29 cellular contexts compared by ENCODE assay signal in the genomic region with DNA sequence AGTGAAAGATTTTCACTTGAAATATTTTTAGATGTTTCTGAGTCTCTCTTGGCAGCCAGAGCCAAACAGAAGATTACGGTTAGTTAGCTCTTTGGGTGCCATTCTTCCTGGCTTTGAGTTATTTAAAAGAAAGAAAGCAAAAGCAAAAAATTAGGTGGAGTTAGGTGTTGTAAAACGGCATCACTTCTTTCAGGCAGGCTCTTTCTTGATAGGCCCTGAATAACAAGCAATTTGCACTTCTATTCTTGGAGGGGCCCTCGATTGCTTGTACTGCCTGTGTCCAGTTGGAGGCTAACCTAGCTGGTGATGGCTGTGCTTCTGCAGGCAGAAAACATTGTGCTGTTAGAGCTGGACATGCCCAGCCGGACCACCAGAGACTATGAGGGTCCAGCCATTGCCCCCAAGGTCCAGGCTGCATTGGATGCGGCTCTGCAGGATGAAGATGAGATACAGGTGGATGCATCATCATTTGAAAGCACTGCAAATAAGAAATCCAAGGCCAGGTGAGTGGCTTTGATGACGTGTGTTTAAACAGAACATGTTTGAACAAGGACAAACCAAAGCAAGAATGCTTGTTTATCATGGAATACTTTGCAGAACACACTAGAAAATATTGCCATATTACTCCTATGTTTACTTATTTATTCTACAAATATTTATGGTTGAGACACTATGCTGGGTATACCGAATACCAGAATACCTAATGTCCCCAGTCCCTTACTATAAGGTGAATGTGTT. TPM values are rescaled to one million over a fixed set of nuclear protein-coding genes. Genes with fewer than 3 reads are reported as not detected.
DNase-seq lines count a peak whose midpoint lies in the region; ATAC-seq and TF ChIP-seq lines count a peak whose summit lies in the region.
"Had no signal": no experiment of that assay in that cellular context is flagged by ENCODE, and none has a peak within 500 bp of the region (broad histone marks: within the 10 kb centered on the region; RNA-seq: fewer than 3 reads in every experiment).

No MANE protein-coding gene starts in this region.

- peaks cover 36% of the 10 kb centered on the region for H3K4me1 Mint-ChIP-seq in stimulated activated memory B cell treated with anti-CD40 and anti-IgM and Interleukin-4, amounts not matched to agents 10 μg/mL and 1 μg/mL and 100 μg/mL, for 72 hours
- H3K4me1 Mint-ChIP-seq: neural progenitor cell had no signal

- H3K27ac Mint-ChIP-seq in stimulated activated memory B cell treated with anti-CD40 and anti-IgM and Interleukin-4, amounts not matched to agents 10 μg/mL and 1 μg/mL and 100 μg/mL, for 72 hours: no peak overlapping the region
- H3K27ac Mint-ChIP-seq: activated CD4-positive, alpha-beta memory T cell treated with anti-CD3 and anti-CD28 coated beads for 36 hours; activated naive CD8-positive, alpha-beta T cell treated with anti-CD3 and anti-CD28 coated beads for 36 hours; activated T-helper 17 cell treated with anti-CD3 and anti-CD28 coated beads, Interleukin-2, amount 50 U/mL, for 72 hours; memory B cell; neural progenitor cell; stimulated activated effector memory CD8-positive, alpha-beta T cell treated with anti-CD3 and anti-CD28 coated beads, Interleukin-12 subunit alpha, Interleukin-12 subunit beta, amount 100 ng/mL, for 72 hours had no signal

- H2AFZ ChIP-seq in Karpas-422 (ENCODE audit: low read length): no peak overlapping the region
- H2AFZ ChIP-seq: neural progenitor cell had no signal

- H3K27ac ChIP-seq in Karpas-422 (ENCODE audit: low read length): peak overlapping the region; percentile 62
- H3K27ac ChIP-seq in left lung: peak overlapping the region in 1 of 2 donors; percentile 55
- H3K27ac ChIP-seq in WERI-Rb-1: no peak overlapping the region
- H3K27ac ChIP-seq: ascending aorta, esophagus squamous epithelium, neural progenitor cell, Peyer's patch had no signal

- no peak overlapping the region for H3K9ac ChIP-seq in Karpas-422 (ENCODE audit: low read length)
- H3K9ac ChIP-seq: neural progenitor cell had no signal

- DNase-seq in DMS153 (lab: John Stamatoyannopoulos, UW) (peak; percentile 63), Karpas-422 (no peak), SHP77 (lab: John Stamatoyannopoulos, UW) (peak; percentile 8 to 15), left lung (no peak), WERI-Rb-1 (no peak), G401 (ENCODE audit: low spot score) (no peak)
- DNase-seq: activated CD4-positive, alpha-beta memory T cell treated with anti-CD3 and anti-CD28 coated beads for 36 hours; activated CD8-positive, alpha-beta memory T cell treated with anti-CD3 and anti-CD28 coated beads, Interleukin-2, amount 50 U/mL, for 4 hours; activated naive CD8-positive, alpha-beta T cell treated with anti-CD3 and anti-CD28 coated beads for 36 hours; caudate nucleus; cortex of kidney; effector memory CD8-positive, alpha-beta T cell; esophagus squamous epithelium; NCI-H1092 treated with DMSO at 0.1 percent for 48 hours; Peyer's patch; posterior cingulate gyrus; stimulated activated CD4-positive, alpha-beta T cell treated with anti-CD3 and anti-CD28 coated beads, Interleukin-12 subunit alpha, Interleukin-12 subunit beta, amount 100 ng/mL, for 4 hours; stimulated activated CD4-positive, alpha-beta T cell treated with anti-CD3 and anti-CD28 coated beads, Interleukin-4, amount 100 ng/mL, for 1 hour; T-helper 1 cell had no signal

- no peaks in the 10 kb centered on the region for H3K9me2 ChIP-seq in Karpas-422 (replicated peaks; ENCODE audit: insufficient read depth, low read length)

- no peaks in the 10 kb centered on the region for H3K9me3 ChIP-seq in Karpas-422 (ENCODE audit: low read length)
- no peaks in the 10 kb centered on the region for H3K9me3 ChIP-seq in left lung
- no peaks in the 10 kb centered on the region for H3K9me3 ChIP-seq in WERI-Rb-1 (ENCODE audit: severe bottlenecking)
- H3K9me3 ChIP-seq: ascending aorta, esophagus squamous epithelium, Peyer's patch had no signal

- intact Hi-C loops in left lung (cut with DNase I): no loop called here

- H3K4me3 ChIP-seq in Karpas-422 (ENCODE audit: low read length): no peak overlapping the region
- H3K4me3 ChIP-seq in left lung: no peak overlapping the region
- H3K4me3 ChIP-seq in WERI-Rb-1 (ENCODE audit: low read depth, low read length): no peak overlapping the region
- H3K4me3 ChIP-seq: ascending aorta, esophagus squamous epithelium, neural progenitor cell, Peyer's patch had no signal

- peak; percentile 12 for ATAC-seq in left lung
- no peak for ATAC-seq in stimulated activated memory B cell treated with anti-CD40 and anti-IgM and Interleukin-4, amounts not matched to agents 10 μg/mL and 1 μg/mL and 100 μg/mL, for 72 hours
- ATAC-seq: activated CD4-positive, CD25-positive, alpha-beta regulatory T cell treated with anti-CD3 and anti-CD28 coated beads, Interleukin-2, amount 50 U/mL, for 24 hours; activated T-helper 17 cell treated with anti-CD3 and anti-CD28 coated beads, Interleukin-2, amount 50 U/mL, for 72 hours; effector memory CD8-positive, alpha-beta T cell; sciatic nerve; stimulated activated effector memory CD8-positive, alpha-beta T cell treated with anti-CD3 and anti-CD28 coated beads, Interleukin-12 subunit alpha, Interleukin-12 subunit beta, amount 100 ng/mL, for 72 hours had no signal

- H3K4me2 ChIP-seq in Karpas-422 (ENCODE audit: low read depth, low read length, poor library complexity, severe bottlenecking): no peak overlapping the region
- H3K4me2 ChIP-seq: neural progenitor cell had no signal

- TF ChIP-seq CTCF in left lung (IDR thresholded peaks at IDR 0.05) (no peak), WERI-Rb-1 (IDR thresholded peaks at IDR 0.05; ENCODE audit: low read depth, low read length) (no peak)

- H3K4me1 ChIP-seq in Karpas-422 (ENCODE audit: low read length): peaks cover 37% of the 10 kb centered on the region
- H3K4me1 ChIP-seq in left lung: peaks cover 12 to 46% of the 10 kb centered on the region in 2 donors
- H3K4me1 ChIP-seq: ascending aorta, neural progenitor cell had no signal

- no peaks in the 10 kb centered on the region for H4K20me1 ChIP-seq in Karpas-422 (ENCODE audit: insufficient read depth, low read depth, low read length)

- H3K36me3 ChIP-seq in Karpas-422 (ENCODE audit: insufficient read depth, low read length): peaks cover 51% of the 10 kb centered on the region
- peaks cover 0 to 45% of the 10 kb centered on the region in 2 donors for H3K36me3 ChIP-seq in left lung
- peaks cover 21% of the 10 kb centered on the region for H3K36me3 ChIP-seq in WERI-Rb-1
- H3K36me3 ChIP-seq: neural progenitor cell had no signal

- no peaks in the 10 kb centered on the region for H3K9me3 Mint-ChIP-seq in stimulated activated memory B cell treated with anti-CD40 and anti-IgM and Interleukin-4, amounts not matched to agents 10 μg/mL and 1 μg/mL and 100 μg/mL, for 72 hours
- H3K9me3 Mint-ChIP-seq: activated CD4-positive, alpha-beta memory T cell treated with anti-CD3 and anti-CD28 coated beads for 36 hours; activated naive CD8-positive, alpha-beta T cell treated with anti-CD3 and anti-CD28 coated beads for 36 hours; activated T-helper 17 cell treated with anti-CD3 and anti-CD28 coated beads, Interleukin-2, amount 50 U/mL, for 72 hours; CD14-positive monocyte; effector memory CD8-positive, alpha-beta T cell; IgD-negative memory B cell; memory B cell; neural progenitor cell; stimulated activated effector memory CD8-positive, alpha-beta T cell treated with anti-CD3 and anti-CD28 coated beads, Interleukin-12 subunit alpha, Interleukin-12 subunit beta, amount 100 ng/mL, for 72 hours had no signal

- in situ Hi-C loops in G401 (cut with HindIII; ENCODE audit: low sequenced_read_pairs): no loop called here

- no peaks in the 10 kb centered on the region for H3K79me2 ChIP-seq in Karpas-422 (ENCODE audit: low read length)

- H3K36me3 Mint-ChIP-seq in stimulated activated memory B cell treated with anti-CD40 and anti-IgM and Interleukin-4, amounts not matched to agents 10 μg/mL and 1 μg/mL and 100 μg/mL, for 72 hours: peaks cover 45% of the 10 kb centered on the region

- H3K27me3 ChIP-seq in Karpas-422 (ENCODE audit: low read length): no peaks in the 10 kb centered on the region
- no peaks in the 10 kb centered on the region for H3K27me3 ChIP-seq in left lung
- H3K27me3 ChIP-seq in WERI-Rb-1 (ENCODE audit: insufficient read depth, low read depth, severe bottlenecking): no peaks in the 10 kb centered on the region
- H3K27me3 ChIP-seq: ascending aorta, esophagus squamous epithelium, neural progenitor cell, Peyer's patch had no signal

- no peak overlapping the region for H3K4me3 Mint-ChIP-seq in stimulated activated memory B cell treated with anti-CD40 and anti-IgM and Interleukin-4, amounts not matched to agents 10 μg/mL and 1 μg/mL and 100 μg/mL, for 72 hours
- H3K4me3 Mint-ChIP-seq: activated CD4-positive, alpha-beta memory T cell treated with anti-CD3 and anti-CD28 coated beads for 36 hours; activated naive CD8-positive, alpha-beta T cell treated with anti-CD3 and anti-CD28 coated beads for 36 hours; activated T-helper 17 cell treated with anti-CD3 and anti-CD28 coated beads, Interleukin-2, amount 50 U/mL, for 72 hours; CD14-positive monocyte; effector memory CD8-positive, alpha-beta T cell; memory B cell; neural progenitor cell; stimulated activated effector memory CD8-positive, alpha-beta T cell treated with anti-CD3 and anti-CD28 coated beads, Interleukin-12 subunit alpha, Interleukin-12 subunit beta, amount 100 ng/mL, for 72 hours had no signal

- H3K27me3 Mint-ChIP-seq in stimulated activated memory B cell treated with anti-CD40 and anti-IgM and Interleukin-4, amounts not matched to agents 10 μg/mL and 1 μg/mL and 100 μg/mL, for 72 hours: no peaks in the 10 kb centered on the region
- H3K27me3 Mint-ChIP-seq: activated CD4-positive, alpha-beta memory T cell treated with anti-CD3 and anti-CD28 coated beads for 36 hours; activated naive CD8-positive, alpha-beta T cell treated with anti-CD3 and anti-CD28 coated beads for 36 hours; activated T-helper 17 cell treated with anti-CD3 and anti-CD28 coated beads, Interleukin-2, amount 50 U/mL, for 72 hours; effector memory CD8-positive, alpha-beta T cell; IgD-negative memory B cell; memory B cell had no signal

RNA-seq across cellular contexts. Expression of gene ASXL1, which starts 28.1 kb away (rescaled TPM):
- total RNA-seq in Karpas-422 (2014; rRNA removed; shearing (Covaris generic); ENCODE audit: low replicate concordance): 39.9 and 63.6 TPM in 2 replicates
- 10 to 100 TPM; 51.1 to 69.2 TPM for total RNA-seq in left lung
- 21.0 and 31.0 TPM in 2 replicates for total RNA-seq in G401 (2014; rRNA removed; shearing (Covaris generic))

RNA-seq across cellular contexts. Expression of gene KIF3B, which starts 52.5 kb away (rescaled TPM):
- total RNA-seq in Karpas-422 (2014; rRNA removed; shearing (Covaris generic); ENCODE audit: low replicate concordance): 15.7 and 17.9 TPM in 2 replicates
- total RNA-seq in left lung: 10 to 100 TPM; 27.4 to 34.6 TPM
- 14.6 and 19.1 TPM in 2 replicates for total RNA-seq in G401 (2014; rRNA removed; shearing (Covaris generic))

Comparison
In these comparisons a context has a peak if more than half of its experiments do, and no peak if none do; other contexts are left out.
1. DNase-seq: peak in DMS153 (single experiment) and SHP77 (2 of 2); none in Karpas-422 (single experiment), left lung (0 of 2), WERI-Rb-1 (single experiment) and G401 (single experiment).